Comparison of ENCODE assay signal across 9 cellular contexts in the genomic region with DNA sequence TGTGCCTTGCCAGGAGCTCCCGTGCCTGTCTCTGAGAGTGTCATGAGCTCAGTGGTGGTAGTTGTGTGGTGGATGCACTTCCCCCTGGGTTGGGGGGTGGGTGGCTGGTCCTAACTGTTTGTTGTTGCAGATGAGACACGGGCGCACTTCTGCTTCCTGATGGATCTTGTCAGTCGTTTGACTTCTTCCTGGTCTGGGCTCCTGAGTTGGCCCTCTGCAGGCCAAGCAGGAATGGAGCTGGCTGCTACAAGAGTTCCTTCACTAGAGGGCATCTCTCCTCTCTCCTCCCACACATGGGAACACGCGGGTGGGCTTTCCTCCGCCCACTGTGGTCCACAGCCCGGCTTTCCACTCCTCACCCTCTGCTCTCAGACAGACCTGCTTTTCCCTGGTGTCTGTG.
A peak's percentile ranks its signal among the peaks of the same experiment; 100 is the strongest.
DNase-seq lines count a peak whose midpoint lies in the region; ATAC-seq and TF ChIP-seq lines count a peak whose summit lies in the region.
"Had no signal": no experiment of that assay in that cellular context is flagged by ENCODE, and none has a peak within 500 bp of the region (broad histone marks: within the 10 kb centered on the region; RNA-seq: fewer than 3 reads in every experiment).

No MANE protein-coding gene starts in this region.

- H3K27ac Mint-ChIP-seq in WTC11, result no peak overlapping the region

- H3K4me1 Mint-ChIP-seq in WTC11, result peaks cover 23% of the 10 kb centered on the region

- no peak overlapping the region; the same call in 1 of the 2 replicates for H3K4me3 Mint-ChIP-seq in WTC11

- no peaks in the 10 kb centered on the region for H3K36me3 Mint-ChIP-seq in WTC11

- POLR2A ChIA-PET in WTC11 (lab: Charles Lee), result interaction anchor here (0.9 kb wide), 1 partner anchor 34 kb away, joined by 3 read pairs; no protein-coding TSS in a partner anchor

- no peaks in the 10 kb centered on the region for H3K9me3 Mint-ChIP-seq in WTC11

- DNase-seq in COLO668 (lab: John Stamatoyannopoulos, UW; ENCODE audit: unreplicated experiment) (peak; percentile 5), KBM-7 (peak; percentile 76), WTC11 (ENCODE audit: low spot score) (peak; percentile 38), kidney tubule cell (ENCODE audit: low spot score) (peak; percentile 49), NCI-H2081 (lab: John Stamatoyannopoulos, UW) (no peak), NCI-H128 (lab: John Stamatoyannopoulos, UW; ENCODE audit: unreplicated experiment) (no peak), medulla oblongata (ENCODE audit: extremely low spot score) (no peak)
- DNase-seq: MM.1S had no signal

- CTCF ChIA-PET in WTC11 (lab: Charles Lee), result interaction anchor here (0.6 to 5.8 kb wide), 6 partner anchors 37 to 240 kb away, joined by 3 to 66 read pairs (median 4); no protein-coding TSS in a partner anchor

- H3K27me3 Mint-ChIP-seq in WTC11 (ENCODE audit: low read depth), result peaks cover 20% of the 10 kb centered on the region

- in situ Hi-C loops in KBM-7 (cut with MboI; ENCODE audit: low pct_unique_long_range_greater_than_20kb, low sequenced_read_pairs), result loop anchor here (25.0 kb wide), 1 partner anchor 223 kb away; a partner anchor contains a TSS

- ATAC-seq in WTC11, result no peak
- ATAC-seq in HG03045 (IDR thresholded peaks at IDR 0.05; ENCODE audit: unreplicated experiment), result no peak

- no peak for TF ChIP-seq CTCF in WTC11 (IDR thresholded peaks at IDR 0.05)

TF ChIP-seq in WTC11, 78 proteins besides CTCF, POLR2A, EP300 and RAD21:
- no peak for TF ChIP-seq NR2C2 (CRISPR knock-in tag; IDR thresholded peaks at IDR 0.05)
- TF ChIP-seq, protein P1, sequence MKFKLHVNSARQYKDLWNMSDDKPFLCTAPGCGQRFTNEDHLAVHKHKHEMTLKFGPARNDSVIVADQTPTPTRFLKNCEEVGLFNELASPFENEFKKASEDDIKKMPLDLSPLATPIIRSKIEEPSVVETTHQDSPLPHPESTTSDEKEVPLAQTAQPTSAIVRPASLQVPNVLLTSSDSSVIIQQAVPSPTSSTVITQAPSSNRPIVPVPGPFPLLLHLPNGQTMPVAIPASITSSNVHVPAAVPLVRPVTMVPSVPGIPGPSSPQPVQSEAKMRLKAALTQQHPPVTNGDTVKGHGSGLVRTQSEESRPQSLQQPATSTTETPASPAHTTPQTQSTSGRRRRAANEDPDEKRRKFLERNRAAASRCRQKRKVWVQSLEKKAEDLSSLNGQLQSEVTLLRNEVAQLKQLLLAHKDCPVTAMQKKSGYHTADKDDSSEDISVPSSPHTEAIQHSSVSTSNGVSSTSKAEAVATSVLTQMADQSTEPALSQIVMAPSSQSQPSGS (CRISPR knock-in tag; IDR thresholded peaks at IDR 0.05; ENCODE audit: borderline replicate concordance, low read depth), result no peak
- TF ChIP-seq SMAD3 (CRISPR knock-in tag; IDR thresholded peaks at IDR 0.05; ENCODE audit: borderline replicate concordance), result no peak
- no peak for TF ChIP-seq PRRX2 (CRISPR knock-in tag; IDR thresholded peaks at IDR 0.05)
- TF ChIP-seq, protein P2, sequence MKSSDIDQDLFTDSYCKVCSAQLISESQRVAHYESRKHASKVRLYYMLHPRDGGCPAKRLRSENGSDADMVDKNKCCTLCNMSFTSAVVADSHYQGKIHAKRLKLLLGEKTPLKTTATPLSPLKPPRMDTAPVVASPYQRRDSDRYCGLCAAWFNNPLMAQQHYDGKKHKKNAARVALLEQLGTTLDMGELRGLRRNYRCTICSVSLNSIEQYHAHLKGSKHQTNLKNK (CRISPR knock-in tag; IDR thresholded peaks at IDR 0.05), result no peak
- TF ChIP-seq FOXP1 (CRISPR knock-in tag; IDR thresholded peaks at IDR 0.05; ENCODE audit: borderline replicate concordance), result no peak
- TF ChIP-seq ZNF121 (CRISPR knock-in tag; IDR thresholded peaks at IDR 0.05), result no peak
- TF ChIP-seq ZNF671 (CRISPR knock-in tag; IDR thresholded peaks at IDR 0.05), result no peak
- TF ChIP-seq GRHL2 (CRISPR knock-in tag; IDR thresholded peaks at IDR 0.05; ENCODE audit: insufficient replicate concordance, severe bottlenecking), result no peak
- no peak for TF ChIP-seq ZNF423 (CRISPR knock-in tag; IDR thresholded peaks at IDR 0.05)
- TF ChIP-seq, protein P3, sequence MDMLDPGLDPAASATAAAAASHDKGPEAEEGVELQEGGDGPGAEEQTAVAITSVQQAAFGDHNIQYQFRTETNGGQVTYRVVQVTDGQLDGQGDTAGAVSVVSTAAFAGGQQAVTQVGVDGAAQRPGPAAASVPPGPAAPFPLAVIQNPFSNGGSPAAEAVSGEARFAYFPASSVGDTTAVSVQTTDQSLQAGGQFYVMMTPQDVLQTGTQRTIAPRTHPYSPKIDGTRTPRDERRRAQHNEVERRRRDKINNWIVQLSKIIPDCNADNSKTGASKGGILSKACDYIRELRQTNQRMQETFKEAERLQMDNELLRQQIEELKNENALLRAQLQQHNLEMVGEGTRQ (CRISPR knock-in tag; IDR thresholded peaks at IDR 0.05), result no peak
- TF ChIP-seq, protein P4, sequence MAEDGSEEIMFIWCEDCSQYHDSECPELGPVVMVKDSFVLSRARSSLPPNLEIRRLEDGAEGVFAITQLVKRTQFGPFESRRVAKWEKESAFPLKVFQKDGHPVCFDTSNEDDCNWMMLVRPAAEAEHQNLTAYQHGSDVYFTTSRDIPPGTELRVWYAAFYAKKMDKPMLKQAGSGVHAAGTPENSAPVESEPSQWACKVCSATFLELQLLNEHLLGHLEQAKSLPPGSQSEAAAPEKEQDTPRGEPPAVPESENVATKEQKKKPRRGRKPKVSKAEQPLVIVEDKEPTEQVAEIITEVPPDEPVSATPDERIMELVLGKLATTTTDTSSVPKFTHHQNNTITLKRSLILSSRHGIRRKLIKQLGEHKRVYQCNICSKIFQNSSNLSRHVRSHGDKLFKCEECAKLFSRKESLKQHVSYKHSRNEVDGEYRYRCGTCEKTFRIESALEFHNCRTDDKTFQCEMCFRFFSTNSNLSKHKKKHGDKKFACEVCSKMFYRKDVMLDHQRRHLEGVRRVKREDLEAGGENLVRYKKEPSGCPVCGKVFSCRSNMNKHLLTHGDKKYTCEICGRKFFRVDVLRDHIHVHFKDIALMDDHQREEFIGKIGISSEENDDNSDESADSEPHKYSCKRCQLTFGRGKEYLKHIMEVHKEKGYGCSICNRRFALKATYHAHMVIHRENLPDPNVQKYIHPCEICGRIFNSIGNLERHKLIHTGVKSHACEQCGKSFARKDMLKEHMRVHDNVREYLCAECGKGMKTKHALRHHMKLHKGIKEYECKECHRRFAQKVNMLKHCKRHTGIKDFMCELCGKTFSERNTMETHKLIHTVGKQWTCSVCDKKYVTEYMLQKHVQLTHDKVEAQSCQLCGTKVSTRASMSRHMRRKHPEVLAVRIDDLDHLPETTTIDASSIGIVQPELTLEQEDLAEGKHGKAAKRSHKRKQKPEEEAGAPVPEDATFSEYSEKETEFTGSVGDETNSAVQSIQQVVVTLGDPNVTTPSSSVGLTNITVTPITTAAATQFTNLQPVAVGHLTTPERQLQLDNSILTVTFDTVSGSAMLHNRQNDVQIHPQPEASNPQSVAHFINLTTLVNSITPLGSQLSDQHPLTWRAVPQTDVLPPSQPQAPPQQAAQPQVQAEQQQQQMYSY (CRISPR knock-in tag; IDR thresholded peaks at IDR 0.05), result no peak
- TF ChIP-seq, protein P5, sequence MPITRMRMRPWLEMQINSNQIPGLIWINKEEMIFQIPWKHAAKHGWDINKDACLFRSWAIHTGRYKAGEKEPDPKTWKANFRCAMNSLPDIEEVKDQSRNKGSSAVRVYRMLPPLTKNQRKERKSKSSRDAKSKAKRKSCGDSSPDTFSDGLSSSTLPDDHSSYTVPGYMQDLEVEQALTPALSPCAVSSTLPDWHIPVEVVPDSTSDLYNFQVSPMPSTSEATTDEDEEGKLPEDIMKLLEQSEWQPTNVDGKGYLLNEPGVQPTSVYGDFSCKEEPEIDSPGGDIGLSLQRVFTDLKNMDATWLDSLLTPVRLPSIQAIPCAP (CRISPR knock-in tag; IDR thresholded peaks at IDR 0.05), result no peak
- no peak for TF ChIP-seq NFATC4 (CRISPR knock-in tag; IDR thresholded peaks at IDR 0.05)
- no peak for TF ChIP-seq MYBL2 (CRISPR knock-in tag; IDR thresholded peaks at IDR 0.05)
- TF ChIP-seq, protein P6, sequence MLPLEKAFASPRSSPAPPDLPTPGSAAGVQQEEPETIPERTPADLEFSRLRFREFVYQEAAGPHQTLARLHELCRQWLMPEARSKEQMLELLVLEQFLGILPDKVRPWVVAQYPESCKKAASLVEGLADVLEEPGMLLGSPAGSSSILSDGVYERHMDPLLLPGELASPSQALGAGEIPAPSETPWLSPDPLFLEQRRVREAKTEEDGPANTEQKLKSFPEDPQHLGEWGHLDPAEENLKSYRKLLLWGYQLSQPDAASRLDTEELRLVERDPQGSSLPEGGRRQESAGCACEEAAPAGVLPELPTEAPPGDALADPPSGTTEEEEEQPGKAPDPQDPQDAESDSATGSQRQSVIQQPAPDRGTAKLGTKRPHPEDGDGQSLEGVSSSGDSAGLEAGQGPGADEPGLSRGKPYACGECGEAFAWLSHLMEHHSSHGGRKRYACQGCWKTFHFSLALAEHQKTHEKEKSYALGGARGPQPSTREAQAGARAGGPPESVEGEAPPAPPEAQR (CRISPR knock-in tag; IDR thresholded peaks at IDR 0.05), result no peak
- no peak for TF ChIP-seq GABPB1 (CRISPR knock-in tag; IDR thresholded peaks at IDR 0.05)
- no peak for TF ChIP-seq NFE2L1 (CRISPR knock-in tag; IDR thresholded peaks at IDR 0.05)
- TF ChIP-seq, protein P7, sequence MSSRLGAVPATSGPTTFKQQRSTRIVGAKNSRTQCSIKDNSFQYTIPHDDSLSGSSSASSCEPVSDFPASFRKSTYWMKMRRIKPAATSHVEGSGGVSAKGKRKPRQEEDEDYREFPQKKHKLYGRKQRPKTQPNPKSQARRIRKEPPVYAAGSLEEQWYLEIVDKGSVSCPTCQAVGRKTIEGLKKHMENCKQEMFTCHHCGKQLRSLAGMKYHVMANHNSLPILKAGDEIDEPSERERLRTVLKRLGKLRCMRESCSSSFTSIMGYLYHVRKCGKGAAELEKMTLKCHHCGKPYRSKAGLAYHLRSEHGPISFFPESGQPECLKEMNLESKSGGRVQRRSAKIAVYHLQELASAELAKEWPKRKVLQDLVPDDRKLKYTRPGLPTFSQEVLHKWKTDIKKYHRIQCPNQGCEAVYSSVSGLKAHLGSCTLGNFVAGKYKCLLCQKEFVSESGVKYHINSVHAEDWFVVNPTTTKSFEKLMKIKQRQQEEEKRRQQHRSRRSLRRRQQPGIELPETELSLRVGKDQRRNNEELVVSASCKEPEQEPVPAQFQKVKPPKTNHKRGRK (CRISPR knock-in tag; IDR thresholded peaks at IDR 0.05; ENCODE audit: borderline replicate concordance), result no peak
- no peak for TF ChIP-seq ZNF138 (CRISPR knock-in tag; conservative IDR thresholded peaks at IDR 0.05)

Comparison
In these comparisons a context has a peak if more than half of its experiments do, and no peak if none do; other contexts are left out.
1. DNase-seq: peak in COLO668 (single experiment), KBM-7 (single experiment), WTC11 (single experiment) and kidney tubule cell (single experiment); none in NCI-H2081 (0 of 2), NCI-H128 (single experiment) and medulla oblongata (single experiment).